In the genomic region with DNA sequence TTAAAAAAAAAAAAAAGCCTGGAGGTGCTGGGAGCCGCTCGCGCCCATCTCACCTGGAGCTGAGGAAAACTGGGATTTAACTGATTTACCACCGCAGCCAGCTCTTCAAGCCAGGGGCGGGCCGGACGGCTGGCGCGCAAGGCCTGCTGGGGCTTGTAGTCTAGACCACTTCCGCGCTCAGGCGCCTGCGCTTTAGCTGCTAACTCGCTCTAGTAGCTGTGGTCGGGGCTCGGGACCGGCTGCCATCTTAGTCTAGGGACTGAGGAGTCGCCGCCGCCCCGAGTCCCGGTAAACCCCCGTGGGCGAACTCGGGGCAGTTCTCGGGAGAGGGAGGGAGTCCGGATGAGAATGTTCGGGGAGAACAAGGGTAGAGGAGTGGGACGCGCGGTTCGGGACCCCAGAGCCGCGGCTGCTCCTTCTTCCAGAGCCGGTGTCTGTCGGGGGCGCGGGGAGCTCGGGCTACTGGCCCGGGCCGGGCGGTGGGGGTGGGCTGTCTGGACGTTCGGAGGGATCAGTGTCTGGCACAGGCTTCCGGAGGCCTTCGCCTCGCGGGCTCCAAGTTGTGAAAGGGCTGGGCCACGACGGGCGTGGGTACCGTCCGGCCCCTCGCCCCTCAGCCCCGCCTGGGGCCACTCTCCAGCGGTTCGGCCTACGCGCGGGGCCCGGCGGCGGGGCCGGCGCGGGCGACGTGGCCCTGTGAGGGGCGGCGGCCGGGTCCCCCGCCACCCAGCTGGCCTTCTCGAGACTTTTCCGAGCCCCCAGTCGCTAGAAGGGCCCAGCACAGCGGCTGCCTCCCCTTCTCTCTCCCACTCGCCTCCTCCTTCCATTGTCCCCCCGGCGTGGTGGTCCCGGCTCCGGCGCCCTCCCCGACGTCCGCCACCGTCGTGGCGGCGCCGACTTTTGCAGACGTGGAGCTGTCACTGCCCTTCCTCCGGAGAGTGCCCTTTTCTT, we compare ENCODE assay signal across 8 cellular contexts. TPM values are rescaled to one million over a fixed set of nuclear protein-coding genes. Genes with fewer than 3 reads are reported as not detected.
A peak's percentile ranks its signal among the peaks of the same experiment; 100 is the strongest.
DNase-seq lines count a peak whose midpoint lies in the region; ATAC-seq and TF ChIP-seq lines count a peak whose summit lies in the region.

Gene ITCH (plus strand): TSS at position 212 of the 951 bp plus-strand sequence. CDS start 30,539 bp downstream, outside the sequence.

- peak within 1 kb of the TSS; percentile 96 for H3K9ac ChIP-seq in adipocyte (ENCODE audit: low read length)

- DNase-seq in GM12865 (ENCODE audit: low read depth) (peak; percentile 96), NCI-H1417 treated with DMSO at 0.1 percent for 48 hours (lab: John Stamatoyannopoulos, UW) (peak; percentile 76), SW480 (ENCODE audit: low spot score) (peak; percentile 98), adipocyte (ENCODE audit: low read depth) (peak; percentile 99), cardiac septum (ENCODE audit: low spot score) (peak; percentile 99), pons (ENCODE audit: low spot score) (peak; percentile 95), type B pancreatic cell (ENCODE audit: extremely low spot score, unreplicated experiment) (peak; percentile 98)

- intact Hi-C loops in cardiac septum (cut with DNase I), result loop anchor here (2.0 kb wide), 1 partner anchor 61 kb away; the partner anchor contains the start of gene AHCY

- peak; percentile 94 for ATAC-seq in HG02763 (IDR thresholded peaks at IDR 0.05; ENCODE audit: unreplicated experiment)

- peak within 1 kb of the TSS; percentile 99 for H3K4me3 Mint-ChIP-seq in type B pancreatic cell

- peaks cover 49% of the 10 kb centered on the region for H3K4me1 ChIP-seq in adipocyte (ENCODE audit: control insufficient read depth, insufficient read depth, low read length)

- H3K27me3 ChIP-seq in adipocyte (replicated peaks; ENCODE audit: control insufficient read depth, insufficient read depth, low read length), result no peaks in the 10 kb centered on the region

- peaks cover 3% of the 10 kb centered on the region for H3K36me3 ChIP-seq in adipocyte (ENCODE audit: control insufficient read depth, insufficient read depth, low read length, severe bottlenecking)

- no peaks in the 10 kb centered on the region for H3K27me3 Mint-ChIP-seq in type B pancreatic cell

- H3K9me3 ChIP-seq in adipocyte (ENCODE audit: control insufficient read depth, low read length), result no peaks in the 10 kb centered on the region

- H3K36me3 Mint-ChIP-seq in type B pancreatic cell, result peaks cover 25% of the 10 kb centered on the region

- H3K4me1 Mint-ChIP-seq in type B pancreatic cell (ENCODE audit: unreplicated experiment), result peaks cover 42% of the 10 kb centered on the region

- H3K27ac Mint-ChIP-seq in type B pancreatic cell, result peak within 1 kb of the TSS; percentile 99

- H3K4me3 ChIP-seq in GM12865 (ENCODE audit: low read depth, low read length) (peak within 1 kb of the TSS; percentile 88), adipocyte (ENCODE audit: low read length) (peak within 1 kb of the TSS; percentile 95)

- no peaks in the 10 kb centered on the region for H3K9me3 Mint-ChIP-seq in type B pancreatic cell

- TF ChIP-seq CTCF in GM12865 (IDR thresholded peaks at IDR 0.05; ENCODE audit: insufficient read depth, low read depth, low read length, missing control alignments) (no peak), type B pancreatic cell (conservative IDR thresholded peaks at IDR 0.05) (no peak)

RNA-seq across cellular contexts. Expression of gene ITCH, which starts in this region (rescaled TPM):
- 36.4 TPM for total RNA-seq in cardiac septum
- total RNA-seq in type B pancreatic cell (ENCODE audit: low replicate concordance), result 77.2 and 86.4 TPM in 2 replicates

Comparison
In these comparisons a context has a peak if more than half of its experiments do, and no peak if none do; other contexts are left out.
1. Peak in every context shown above with its lines: DNase-seq, ATAC-seq and H3K4me3 ChIP-seq.